Comparison of ENCODE assay signal across 8 cellular contexts in the genomic region with DNA sequence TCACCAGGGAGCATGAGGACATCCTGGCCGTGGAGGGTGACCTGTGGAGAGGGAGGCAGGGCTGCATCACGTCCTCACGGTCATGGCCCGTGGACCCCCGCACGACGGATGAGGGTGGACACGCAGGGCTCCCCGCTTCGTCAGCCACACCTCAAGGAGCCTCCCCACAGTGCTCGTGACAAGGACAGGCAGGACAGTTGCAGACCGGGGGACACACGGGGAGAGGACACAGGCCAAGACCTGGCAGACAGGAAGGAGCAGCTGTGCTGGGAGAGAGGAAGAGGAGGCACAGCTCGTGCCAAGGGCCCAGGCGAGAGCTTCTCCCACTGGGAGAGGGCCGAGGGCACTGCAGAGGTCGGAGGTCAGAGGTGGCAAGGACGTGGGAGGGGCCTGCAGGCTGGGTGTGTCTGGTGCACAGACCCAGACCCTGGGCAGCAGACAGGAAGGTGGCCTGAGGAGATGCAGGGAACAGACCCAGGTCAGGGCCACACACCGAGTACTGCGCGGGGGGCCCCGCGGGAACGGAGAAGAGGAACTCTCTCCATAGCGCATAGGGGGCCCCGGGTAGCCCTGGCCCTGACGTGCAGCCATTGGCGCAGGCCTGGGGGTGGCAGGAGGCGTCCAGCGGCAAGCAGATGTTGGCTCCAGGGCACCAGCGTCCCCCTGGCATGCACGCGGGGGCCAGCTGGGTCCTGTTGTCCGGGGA. TPM values are rescaled to one million over a fixed set of nuclear protein-coding genes. Genes with fewer than 3 reads are reported as not detected.
DNase-seq lines count a peak whose midpoint lies in the region; ATAC-seq, FAIRE-seq and TF ChIP-seq lines count a peak whose summit lies in the region.
"Not testable (repeated sequence)": the region's sequence is repeated elsewhere in the genome, so short reads cannot be mapped to it uniquely, and the experiment has no call there.
"Had no signal": no experiment of that assay in that cellular context is flagged by ENCODE, and none has a peak within 500 bp of the region (broad histone marks: within the 10 kb centered on the region; RNA-seq: fewer than 3 reads in every experiment).

No MANE protein-coding gene starts in this region.

- H3K4me2 ChIP-seq in K562 (ENCODE audit: insufficient read depth, low read length), result not testable (repeated sequence)

- POLR2A ChIA-PET in K562 (lab: Yijun Ruan, JAX), result interaction anchor here (0.6 kb wide), 1 partner anchor 454 kb away, joined by 4 read pairs; no protein-coding TSS in a partner anchor

- not testable (repeated sequence) for BruUV-seq in K562 (replicated peaks; lab: Mats Ljungman, UMichigan)

- H3K27ac Mint-ChIP-seq in glutamatergic neuron (ENCODE audit: unreplicated experiment) (peak overlapping the region; percentile 38), nephron progenitor cell (peak overlapping the region; percentile 61)
- H3K27ac Mint-ChIP-seq in osteocyte (ENCODE audit: unreplicated experiment), result not testable (repeated sequence)

- H3K4me1 ChIP-seq in K562 (replicated peaks in 1 of 2; ENCODE audit: control insufficient read depth in 2 of 2, insufficient read depth in 2 of 2, low read length in 2 of 2), result peaks cover 0 to 17% of the 10 kb centered on the region in 2 experiments; a peak in 1 of 5 replicates
- H3K4me1 ChIP-seq in kidney (ENCODE audit: control insufficient read depth in 1 of 2, insufficient read depth in 1 of 2, low read depth in 1 of 2, low read length in 2 of 2), result not testable (repeated sequence)
- H3K4me1 ChIP-seq in gastrocnemius medialis, result peaks cover 18 to 31% of the 10 kb centered on the region in 2 donors

- ATAC-seq in K562, gastrocnemius medialis: not testable (repeated sequence)

- H3K4me1 Mint-ChIP-seq in glutamatergic neuron (ENCODE audit: low read depth, unreplicated experiment); nephron progenitor cell; osteocyte (ENCODE audit: unreplicated experiment): not testable (repeated sequence)

- not testable (repeated sequence) for DNase-seq in K562 (ENCODE audit: extremely low read depth in 1 of 4, low spot score in 3 of 4); glutamatergic neuron; nephron progenitor cell
- DNase-seq in kidney, result peak; percentile 59
- DNase-seq in osteocyte (ENCODE audit: extremely low spot score, unreplicated experiment), result peak; percentile 79
- DNase-seq in gastrocnemius medialis, result peak; percentile 30 to 74

- not testable (repeated sequence) for H3K9ac ChIP-seq in K562 (ENCODE audit: insufficient read depth in 1 of 2, low read depth in 2 of 2, low read length in 2 of 2); kidney (ENCODE audit: low read length in 2 of 2)

- H3K9me3 Mint-ChIP-seq in glutamatergic neuron (ENCODE audit: unreplicated experiment); nephron progenitor cell; osteocyte (ENCODE audit: unreplicated experiment): not testable (repeated sequence)

- H3K9me1 ChIP-seq in K562 (ENCODE audit: control insufficient read depth, insufficient read depth, low read length), result not testable (repeated sequence)

- not testable (repeated sequence) for H3K4me3 Mint-ChIP-seq in glutamatergic neuron (ENCODE audit: unreplicated experiment); nephron progenitor cell; osteocyte (ENCODE audit: unreplicated experiment)

- in situ Hi-C loops in K562 (cut with MboI); gastrocnemius medialis (cut with MboI; ENCODE audit: low sequenced_read_pairs in 4 of 4): not testable (repeated sequence)

- TF ChIP-seq CTCF in K562 (IDR thresholded peaks at IDR 0.05 in 2 of 3, conservative IDR thresholded peaks at IDR 0.05 in 1 of 3; ENCODE audit: insufficient read depth in 2 of 3, low read depth in 1 of 3, low read length in 3 of 3); glutamatergic neuron (IDR thresholded peaks at IDR 0.05; ENCODE audit: partially characterized antibody, unreplicated experiment); kidney (IDR thresholded peaks at IDR 0.05; ENCODE audit: borderline replicate concordance, extremely low read depth, insufficient read depth); nephron progenitor cell (IDR thresholded peaks at IDR 0.05); osteocyte (IDR thresholded peaks at IDR 0.05); gastrocnemius medialis (IDR thresholded peaks at IDR 0.05 in 4 of 5, conservative IDR thresholded peaks at IDR 0.05 in 1 of 5): not testable (repeated sequence)

- TF ChIP-seq EP300 in K562 (IDR thresholded peaks at IDR 0.05; ENCODE audit: low read length), result not testable (repeated sequence)

- H3K36me3 ChIP-seq in K562 (ENCODE audit: control insufficient read depth, insufficient read depth, low read length), result peaks cover 17% of the 10 kb centered on the region; the same call in 1 of the 3 replicates
- H3K36me3 ChIP-seq in kidney (ENCODE audit: control insufficient read depth in 1 of 2, insufficient read depth in 2 of 2, low read length in 2 of 2), result not testable (repeated sequence)
- peaks cover 0 to 37% of the 10 kb centered on the region in 2 donors for H3K36me3 ChIP-seq in gastrocnemius medialis

- CTCF ChIA-PET in K562 (lab: Yijun Ruan, JAX; ENCODE audit: low intra/inter-chr PET ratio), result not testable (repeated sequence)

- not testable (repeated sequence) for H3K36me3 Mint-ChIP-seq in glutamatergic neuron (ENCODE audit: unreplicated experiment); nephron progenitor cell (ENCODE audit: low read depth); osteocyte (ENCODE audit: unreplicated experiment)

- intact Hi-C loops in K562 (cut with micrococcal nuclease); kidney (cut with DNase I); gastrocnemius medialis (cut with DNase I; ENCODE audit: low total_unique reads): not testable (repeated sequence)

- H4K20me1 ChIP-seq in K562 (replicated peaks; ENCODE audit: control insufficient read depth, insufficient read depth, low read length), result not testable (repeated sequence)

- H3K27me3 ChIP-seq in K562 (ENCODE audit: control insufficient read depth in 2 of 2, insufficient read depth in 2 of 2, low read length in 2 of 2); gastrocnemius medialis: not testable (repeated sequence)

- WGBS in K562 (ENCODE audit: insufficient coverage, low coverage, missing lambda C conversion rate), result 87% methylated on average over 13 of the region's 34 CpGs

- H3K9me3 ChIP-seq in K562 (replicated peaks; ENCODE audit: control insufficient read depth, insufficient read depth, low read depth, low read length); kidney (ENCODE audit: control insufficient read depth in 1 of 2, low read length in 2 of 2); gastrocnemius medialis: not testable (repeated sequence)

- FAIRE-seq in K562 (lab: Jason Lieb, UNC); kidney (lab: Jason Lieb, UNC): not testable (repeated sequence)

- H3K27ac ChIP-seq in K562 (ENCODE audit: extremely low read depth, low read depth, low read length); kidney (ENCODE audit: low read depth in 2 of 2, low read length in 2 of 2): not testable (repeated sequence)
- H3K27ac ChIP-seq in gastrocnemius medialis, result peak overlapping the region; percentile 33 to 83 (median 51)

- H2AFZ ChIP-seq in K562 (ENCODE audit: low read depth, low read length), result not testable (repeated sequence)

- H3K79me2 ChIP-seq in K562 (ENCODE audit: control insufficient read depth, insufficient read depth, low read length), result not testable (repeated sequence)

- not testable (repeated sequence) for H3K4me3 ChIP-seq in K562; kidney (ENCODE audit: low read length in 2 of 2); gastrocnemius medialis

- TF ChIP-seq RAD21 in K562 (CRISPR knock-in tag; conservative IDR thresholded peaks at IDR 0.05 in 1 of 2, IDR thresholded peaks at IDR 0.05 in 1 of 2), result not testable (repeated sequence)

- H3K27me3 Mint-ChIP-seq in glutamatergic neuron (ENCODE audit: unreplicated experiment); nephron progenitor cell (ENCODE audit: low read depth, poor library complexity); osteocyte (ENCODE audit: unreplicated experiment): not testable (repeated sequence)

- not testable (repeated sequence) for TF ChIP-seq POLR2A in K562 (conservative IDR thresholded peaks at IDR 0.05); gastrocnemius medialis (IDR thresholded peaks at IDR 0.05)

RNA-seq across cellular contexts. Expression of a gene that starts 20.7 kb away (rescaled TPM):
- 153 and 616 TPM in 2 replicates for total RNA-seq in K562 (2011; cell fraction: chromatin; rRNA removed; ENCODE audit: low replicate concordance)
- 429 and 449 TPM in 2 replicates for total RNA-seq in K562 (2011; cell fraction: nucleolus; rRNA removed)
- 168 and 178 TPM in 2 replicates for total RNA-seq in K562 (2011; cell fraction: nucleoplasm; rRNA removed)
- total RNA-seq in K562 (2014; rRNA removed) (35.9 and 37.1 TPM in 2 replicates), K562 (2014; rRNA removed; fragmentation: Illumina TruSeq; extraction: Trizol) (4.5 and 7.0 TPM in 2 replicates), K562 (2015; rRNA removed; fragmentation: Illumina TruSeq; extraction: Trizol) (20.2 and 23.9 TPM in 2 replicates), K562 (2021) (65.5 and 93.5 TPM in 2 replicates), glutamatergic neuron (ENCODE audit: unreplicated experiment) (628 TPM), kidney (88.3 TPM), osteocyte (169 and 188 TPM in 2 replicates), gastrocnemius medialis (100 to 1,000 TPM; 168 to 376 (median 339) TPM)
- polyA plus RNA-seq in K562 (2011; rRNA removed) (12.6 and 21.4 TPM in 2 replicates), K562 (2014; fragmentation: Illumina TruSeq; extraction: Trizol) (6.9 and 21.8 TPM in 2 replicates), K562 (2014; fragmentation: Nextera tagmentation; extraction: Ambion mirVana) (under 1 TPM; 0.23 to 0.28 TPM), K562 (2014; rRNA removed) (42.3 and 54.4 TPM in 2 replicates), kidney (ENCODE audit: insufficient read depth, low read depth, low replicate concordance) (16.2 TPM)
- polyA plus RNA-seq in K562 (2011; cell fraction: cytosol; rRNA removed), result 19.4 and 51.6 TPM in 2 replicates
- polyA plus RNA-seq in K562 (2011; cell fraction: nucleus; rRNA removed), result 204 and 342 TPM in 2 replicates
- polyA plus RNA-seq in K562 (2012), result 41.5 and 96.4 TPM in 2 replicates
- 11.9 and 18.2 TPM in 2 replicates for polyA minus RNA-seq in K562 (2011; rRNA and poly(A)+ RNA removed)
- 46.2 and 53.6 TPM in 2 replicates for polyA minus RNA-seq in K562 (2011; cell fraction: cytosol; rRNA and poly(A)+ RNA removed)
- 87.5 and 110 TPM in 2 replicates for polyA minus RNA-seq in K562 (2011; cell fraction: nucleus; rRNA and poly(A)+ RNA removed)

RNA-seq across cellular contexts. Expression of a gene that starts 33.4 kb away (rescaled TPM):
- total RNA-seq in K562 (2011; cell fraction: chromatin; rRNA removed; ENCODE audit: low replicate concordance), result 8.2 and 15.9 TPM in 2 replicates
- 15.8 and 18.8 TPM in 2 replicates for total RNA-seq in K562 (2011; cell fraction: nucleolus; rRNA removed)
- 11.4 and 14.5 TPM in 2 replicates for total RNA-seq in K562 (2011; cell fraction: nucleoplasm; rRNA removed)
- total RNA-seq in K562 (2014; rRNA removed) (2.9 and 3.5 TPM in 2 replicates), K562 (2014; rRNA removed; fragmentation: Illumina TruSeq; extraction: Trizol) (0.58 and 0.77 TPM in 2 replicates), K562 (2015; rRNA removed; fragmentation: Illumina TruSeq; extraction: Trizol) (0.94 and 1.8 TPM in 2 replicates), K562 (2021) (3.0 and 3.1 TPM in 2 replicates), glutamatergic neuron (ENCODE audit: unreplicated experiment) (292 TPM), kidney (1.5 TPM), osteocyte (2.0 and 3.4 TPM in 2 replicates), gastrocnemius medialis (1 to 10 TPM in 2 of 4 donors, not detected in 2; 1.3 to 4.2 TPM)
- polyA plus RNA-seq in K562 (2011; rRNA removed) (5.3 and 13.0 TPM in 2 replicates), K562 (2014; fragmentation: Illumina TruSeq; extraction: Trizol) (2.1 and 2.2 TPM in 2 replicates), K562 (2014; fragmentation: Nextera tagmentation; extraction: Ambion mirVana) (under 1 TPM; 0.25 to 0.63 TPM), K562 (2014; rRNA removed) (3.8 and 6.1 TPM in 2 replicates), kidney (ENCODE audit: insufficient read depth, low read depth, low replicate concordance) (3.0 TPM)
- 4.8 and 7.7 TPM in 2 replicates for polyA plus RNA-seq in K562 (2011; cell fraction: cytosol; rRNA removed)
- 65.3 and 85.4 TPM in 2 replicates for polyA plus RNA-seq in K562 (2011; cell fraction: nucleus; rRNA removed)
- polyA plus RNA-seq in K562 (2012), result 6.6 and 10.4 TPM in 2 replicates
- polyA minus RNA-seq in K562 (2011; rRNA and poly(A)+ RNA removed), result 1.2 and 2.2 TPM in 2 replicates
- polyA minus RNA-seq in K562 (2011; cell fraction: cytosol; rRNA and poly(A)+ RNA removed), result 1.8 TPM in 1 of 2 replicates, not detected in the other
- polyA minus RNA-seq in K562 (2011; cell fraction: nucleus; rRNA and poly(A)+ RNA removed), result 4.6 and 8.0 TPM in 2 replicates
- total RNA-seq: CD4-positive, CD25-positive, alpha-beta regulatory T cell had no signal
- polyA plus RNA-seq: CD14-positive monocyte had no signal

RNA-seq across cellular contexts. Expression of a gene that starts 40.5 kb away (rescaled TPM):
- total RNA-seq in K562 (2011; cell fraction: chromatin; rRNA removed; ENCODE audit: low replicate concordance), result 31.9 and 110 TPM in 2 replicates
- 74.5 and 76.3 TPM in 2 replicates for total RNA-seq in K562 (2011; cell fraction: nucleolus; rRNA removed)
- total RNA-seq in K562 (2011; cell fraction: nucleoplasm; rRNA removed), result 45.7 and 51.9 TPM in 2 replicates
- total RNA-seq in K562 (2014; rRNA removed), result 55.5 and 79.2 TPM in 2 replicates
- 24.3 and 29.9 TPM in 2 replicates for total RNA-seq in K562 (2014; rRNA removed; fragmentation: Illumina TruSeq; extraction: Trizol)
- 42.8 and 45.9 TPM in 2 replicates for total RNA-seq in K562 (2015; rRNA removed; fragmentation: Illumina TruSeq; extraction: Trizol)
- 109 and 113 TPM in 2 replicates for total RNA-seq in K562 (2021)
- 41.6 and 61.6 TPM in 2 replicates for polyA plus RNA-seq in K562 (2011; rRNA removed)
- polyA plus RNA-seq in K562 (2011; cell fraction: cytosol; rRNA removed), result 63.2 and 103 TPM in 2 replicates
- polyA plus RNA-seq in K562 (2011; cell fraction: nucleus; rRNA removed), result 105 and 141 TPM in 2 replicates
- polyA plus RNA-seq in K562 (2012), result 99.7 and 110 TPM in 2 replicates
- polyA plus RNA-seq in K562 (2014; fragmentation: Illumina TruSeq; extraction: Trizol), result 40.8 and 76.8 TPM in 2 replicates
- polyA plus RNA-seq in K562 (2014; fragmentation: Nextera tagmentation; extraction: Ambion mirVana), result 1 to 10 TPM; 1.1 to 1.5 TPM
- 55.5 and 63.3 TPM in 2 replicates for polyA plus RNA-seq in K562 (2014; rRNA removed)
- 24.9 and 30.1 TPM in 2 replicates for polyA minus RNA-seq in K562 (2011; rRNA and poly(A)+ RNA removed)
- 51.2 and 66.0 TPM in 2 replicates for polyA minus RNA-seq in K562 (2011; cell fraction: cytosol; rRNA and poly(A)+ RNA removed)
- polyA minus RNA-seq in K562 (2011; cell fraction: nucleus; rRNA and poly(A)+ RNA removed), result 25.8 and 29.9 TPM in 2 replicates
- 74.8 TPM for total RNA-seq in glutamatergic neuron (ENCODE audit: unreplicated experiment)
- 66.8 TPM for total RNA-seq in kidney
- 26.1 TPM for polyA plus RNA-seq in kidney (ENCODE audit: insufficient read depth, low read depth, low replicate concordance)
- 78.1 and 84.9 TPM in 2 replicates for total RNA-seq in osteocyte
- total RNA-seq in gastrocnemius medialis, result 10 to 100 TPM; 39.5 to 71.4 (median 55.9) TPM

Comparison
In these comparisons a context has a peak if more than half of its experiments do, and no peak if none do; other contexts are left out.
1. RNA of a gene that starts 33.4 kb away (total RNA-seq): 292 TPM in glutamatergic neuron (single experiment); 2.0 to 3.4 TPM in osteocyte, 0.58 to 18.8 TPM in K562, 1.5 TPM in kidney (single experiment) and 1.3 to 4.2 TPM in gastrocnemius medialis; every median in the first group is over 10 times any median in the second.